9 cellular contexts compared by ENCODE assay signal in the genomic region with DNA sequence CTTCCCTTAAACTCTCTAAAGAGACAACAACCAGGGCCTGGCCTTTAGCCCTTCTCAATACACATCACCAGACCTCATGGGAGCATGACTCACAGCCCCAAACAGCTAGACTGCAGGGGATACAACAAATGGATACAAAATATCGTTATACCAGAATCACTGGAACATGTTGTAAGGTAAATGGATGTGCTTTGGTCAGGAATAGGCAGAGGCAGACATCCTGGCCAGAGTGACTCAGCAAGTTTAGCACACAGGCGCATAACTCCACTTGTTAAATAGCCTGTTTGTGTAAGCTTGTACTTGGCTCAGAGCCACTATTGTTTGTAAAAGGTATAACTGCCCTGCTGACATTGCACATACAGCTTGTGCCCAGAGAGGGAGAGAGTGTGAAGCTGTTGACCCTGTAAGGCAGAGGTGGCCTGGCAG. TPM values are rescaled to one million over a fixed set of nuclear protein-coding genes. Genes with fewer than 3 reads are reported as not detected.
DNase-seq lines count a peak whose midpoint lies in the region; ATAC-seq and TF ChIP-seq lines count a peak whose summit lies in the region.
"Had no signal": no experiment of that assay in that cellular context is flagged by ENCODE, and none has a peak within 500 bp of the region (broad histone marks: within the 10 kb centered on the region; RNA-seq: fewer than 3 reads in every experiment).

No MANE protein-coding gene starts in this region.

- ATAC-seq in HG03378 (IDR thresholded peaks at IDR 0.05; ENCODE audit: unreplicated experiment): no peak

- POLR2A ChIA-PET in GM10248 (lab: Yijun Ruan, JAX): no interaction called here

- no peak for TF ChIP-seq POLR2A in NB4 (IDR thresholded peaks at IDR 0.05; ENCODE audit: extremely low read depth, insufficient read length)

- CTCF ChIA-PET in GM10248 (lab: Yijun Ruan, JAX): interaction anchor here (1.4 to 1.8 kb wide), 3 partner anchors 8 to 52 kb away, joined by 4 to 11 read pairs (median 5); no protein-coding TSS in a partner anchor

- TF ChIP-seq CTCF in NB4 (IDR thresholded peaks at IDR 0.05; ENCODE audit: low read depth, low read length) (no peak), GM10248 (IDR thresholded peaks at IDR 0.05; ENCODE audit: control extremely low read depth, extremely low read depth, low read depth, missing control alignments) (no peak)

- DNase-seq in ELR (ENCODE audit: low read depth) (peak; percentile 56), NB4 (ENCODE audit: low read depth) (peak; percentile 65), dermis blood vessel endothelial cell (peak; percentile 86), non-pigmented ciliary epithelial cell (ENCODE audit: low read depth) (peak; percentile 59), NCI-H2227 (lab: John Stamatoyannopoulos, UW; ENCODE audit: unreplicated experiment) (no peak), mesenteric fat pad (ENCODE audit: low spot score) (no peak), GM10248 (ENCODE audit: extremely low spot score) (no peak)
- DNase-seq: activated naive CD4-positive, alpha-beta T cell had no signal

- no peak overlapping the region for H3K4me3 ChIP-seq in NB4 (ENCODE audit: low read depth, low read length)

RNA-seq across cellular contexts. Expression of a gene that starts 18.3 kb away (rescaled TPM):
- total RNA-seq in dermis blood vessel endothelial cell (119 and 173 TPM in 2 replicates), mesenteric fat pad (27.8 TPM)

RNA-seq across cellular contexts. Expression of a gene that starts 46.7 kb away (rescaled TPM):
- not detected in 2 replicates for total RNA-seq in dermis blood vessel endothelial cell
- not detected for total RNA-seq in mesenteric fat pad

Comparison
In these comparisons a context has a peak if more than half of its experiments do, and no peak if none do; other contexts are left out.
1. DNase-seq: peak in ELR (single experiment), NB4 (single experiment), dermis blood vessel endothelial cell (single experiment) and non-pigmented ciliary epithelial cell (single experiment); none in NCI-H2227 (single experiment), mesenteric fat pad (single experiment) and GM10248 (single experiment).